1 cellular context compared by ENCODE assay signal in the genomic region with DNA sequence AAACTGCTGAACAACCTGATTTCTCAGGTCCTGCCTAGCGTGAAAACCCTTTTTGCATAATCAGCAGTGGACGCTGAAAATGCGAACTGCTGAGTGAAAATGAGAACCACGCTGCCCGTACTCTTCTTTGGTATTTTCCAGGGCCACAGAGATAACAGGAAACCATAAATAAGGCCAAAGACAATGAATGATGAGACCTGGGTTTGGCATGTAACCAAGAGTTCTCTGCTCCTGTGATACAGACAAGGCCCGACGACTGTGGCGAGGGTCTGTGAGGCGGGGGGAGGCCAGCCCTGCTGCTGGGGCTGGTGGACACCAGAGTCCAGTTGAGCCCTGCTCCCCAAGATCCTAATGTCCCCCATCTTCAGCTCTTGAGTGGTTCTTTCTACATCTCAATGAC.
TF ChIP-seq lines count a peak whose summit lies in the region.

No MANE protein-coding gene starts in this region.

TF ChIP-seq in GM12878, 131 proteins besides CTCF, POLR2A, EP300 and RAD21:
- TF ChIP-seq RUNX3 (IDR thresholded peaks at IDR 0.05; ENCODE audit: low read length) (peak; percentile 32; the same call in 1 of the 2 replicates), YBX1 (IDR thresholded peaks at IDR 0.05) (no peak)
